In the genomic region with DNA sequence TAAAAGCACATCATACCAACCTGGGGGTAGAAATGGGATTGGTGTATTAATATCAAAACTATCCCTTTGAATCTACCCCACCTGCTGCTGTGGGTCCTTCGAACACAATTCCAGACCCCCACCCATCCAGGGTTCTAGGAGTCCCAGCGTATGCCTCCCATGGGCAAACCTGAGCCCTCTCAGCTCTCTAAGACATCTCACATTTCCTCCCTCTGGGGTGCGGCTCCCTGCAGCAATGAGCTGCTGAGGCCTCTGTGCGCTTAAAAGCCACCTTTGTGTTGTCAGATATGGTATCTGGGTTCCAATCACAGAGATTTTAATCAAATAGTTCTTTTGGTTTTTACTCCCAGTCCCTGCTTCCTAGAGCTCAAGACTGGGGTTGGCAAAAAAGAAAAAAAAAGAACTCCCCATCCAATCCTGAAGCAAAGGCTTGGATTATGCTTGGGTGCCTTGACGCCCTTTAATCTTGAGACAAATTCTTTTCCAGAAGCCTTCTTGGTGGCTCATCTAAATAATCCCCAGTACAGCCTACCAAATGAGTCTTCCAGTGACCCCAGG, we compare ENCODE assay signal across 28 cellular contexts. TPM values are rescaled to one million over a fixed set of nuclear protein-coding genes. Genes with fewer than 3 reads are reported as not detected.
DNase-seq lines count a peak whose midpoint lies in the region; ATAC-seq and TF ChIP-seq lines count a peak whose summit lies in the region.
"Had no signal": no experiment of that assay in that cellular context is flagged by ENCODE, and none has a peak within 500 bp of the region (broad histone marks: within the 10 kb centered on the region; RNA-seq: fewer than 3 reads in every experiment).

No MANE protein-coding gene starts in this region.

- no peak for TF ChIP-seq CTCF in right atrium auricular region (IDR thresholded peaks at IDR 0.05)
- no peak for TF ChIP-seq CTCF in OCI-LY7 (conservative IDR thresholded peaks at IDR 0.05; ENCODE audit: low read length)

- H3K27ac ChIP-seq in right atrium auricular region: no peak overlapping the region
- H3K27ac ChIP-seq in OCI-LY7 (ENCODE audit: low read depth, low read length, poor library complexity, severe bottlenecking): no peak overlapping the region
- H3K27ac ChIP-seq in mesendoderm (ENCODE audit: low read depth, low read length): peak overlapping the region; percentile 91
- H3K27ac ChIP-seq in right cardiac atrium (ENCODE audit: low read length): no peak overlapping the region
- H3K27ac ChIP-seq: adrenal gland, brain microvascular endothelial cell, foreskin keratinocyte, sigmoid colon, stomach, tibial nerve had no signal

- peak overlapping the region; percentile 93 for H2BK5ac ChIP-seq in mesendoderm (ENCODE audit: low read length)

- peak overlapping the region; percentile 70 for H3K56ac ChIP-seq in mesendoderm (ENCODE audit: low read length)

- peak; percentile 16 for DNase-seq in right atrium auricular region (ENCODE audit: low spot score)
- DNase-seq in Right ventricle myocardium inferior (ENCODE audit: missing footprints): no peak
- DNase-seq in OCI-LY7 (ENCODE audit: low spot score): no peak
- peak; percentile 68 for DNase-seq in mesendoderm
- DNase-seq in NCI-H2107 treated with DMSO at 0.1 percent for 48 hours (lab: John Stamatoyannopoulos, UW; ENCODE audit: unreplicated experiment): no peak
- no peak for DNase-seq in right cardiac atrium
- no peak for DNase-seq in MV-4-11 (lab: John Stamatoyannopoulos, UW)
- DNase-seq: activated CD4-positive, alpha-beta T cell treated with anti-CD3 and anti-CD28 coated beads for 4 hours; activated CD8-positive, alpha-beta memory T cell treated with anti-CD3 and anti-CD28 coated beads, Interleukin-2, amount 10 ng/mL, durations not matched to agents 7 days and 5 days; activated naive CD4-positive, alpha-beta T cell treated with Interleukin-2 at 50 U/mL for 16 hours; activated T-cell treated with anti-CD3 and anti-CD28 coated beads, Interleukin-2, amount 50 U/mL, for 72 hours; adrenal gland; BE2C; brain microvascular endothelial cell; DMS53; effector memory CD4-positive, alpha-beta T cell; hippocampal formation; MG63; mucosa of descending colon; NCI-H1417 treated with DMSO at 0.1 percent for 48 hours; NCI-H2107; NCI-H510A; sigmoid colon; stomach had no signal

- H3K36me3 ChIP-seq in right atrium auricular region: no peaks in the 10 kb centered on the region
- H3K36me3 ChIP-seq in OCI-LY7 (ENCODE audit: insufficient read depth, low read length): no peaks in the 10 kb centered on the region
- no peaks in the 10 kb centered on the region for H3K36me3 ChIP-seq in mesendoderm (ENCODE audit: control insufficient read depth, insufficient read depth, low read length)
- H3K36me3 ChIP-seq: adrenal gland, BE2C, brain microvascular endothelial cell, MG63, sigmoid colon, stomach, tibial nerve had no signal

- BruUV-seq in OCI-LY7 (replicated peaks; lab: Mats Ljungman, UMichigan): no TSS peak

- no peaks in the 10 kb centered on the region for H3K9me2 ChIP-seq in OCI-LY7 (ENCODE audit: insufficient read depth, low read length)

- no peak overlapping the region for H2BK120ac ChIP-seq in mesendoderm (ENCODE audit: low read depth, low read length)

- H3K4ac ChIP-seq in mesendoderm (ENCODE audit: low read depth, low read length): peak overlapping the region; percentile 85

- POLR2A ChIA-PET in OCI-LY7 (lab: Charles Lee): interaction anchor here (0.6 to 1.6 kb wide), 2 partner anchors 16 to 231 kb away, joined by 3 to 4 read pairs; no protein-coding TSS in a partner anchor

- H3K9ac ChIP-seq in mesendoderm (ENCODE audit: low read length): peak overlapping the region; percentile 29

- H3K27me3 ChIP-seq in right atrium auricular region (no peaks in the 10 kb centered on the region), mesendoderm (ENCODE audit: insufficient read depth, low read length, poor library complexity) (no peaks in the 10 kb centered on the region), right cardiac atrium (ENCODE audit: control insufficient read depth, insufficient read depth) (no peaks in the 10 kb centered on the region)
- H3K27me3 ChIP-seq: adrenal gland, BE2C, brain microvascular endothelial cell, foreskin keratinocyte, MG63, sigmoid colon, stomach, tibial nerve had no signal

- CTCF ChIA-PET in OCI-LY7 (lab: Charles Lee; ENCODE audit: unreplicated experiment): no interaction called here

- peak overlapping the region; percentile 42 for H3K4me2 ChIP-seq in OCI-LY7 (ENCODE audit: low read length)
- H3K4me2 ChIP-seq in mesendoderm (ENCODE audit: low read length): no peak overlapping the region

- H3K18ac ChIP-seq in mesendoderm (ENCODE audit: low read length): peak overlapping the region; percentile 90

- no peak overlapping the region for H4K8ac ChIP-seq in mesendoderm (ENCODE audit: low read depth, low read length)

- H2AFZ ChIP-seq in OCI-LY7 (ENCODE audit: low read length): no peak overlapping the region

- H3K23ac ChIP-seq in mesendoderm (ENCODE audit: low read length): peak overlapping the region; percentile 89

- no peak for ATAC-seq in Right ventricle myocardium inferior
- no peak for ATAC-seq in HG02759 (IDR thresholded peaks at IDR 0.05; ENCODE audit: unreplicated experiment)
- ATAC-seq in right cardiac atrium: no peak
- ATAC-seq: activated CD8-positive, alpha-beta memory T cell treated with anti-CD3 and anti-CD28 coated beads, Interleukin-2, amount 10 ng/mL, durations not matched to agents 7 days and 5 days; activated T-cell treated with anti-CD3 and anti-CD28 coated beads, Interleukin-2, amount 50 U/mL, for 72 hours; foreskin keratinocyte; K562 had no signal

- H3K4me1 ChIP-seq in right atrium auricular region: peaks cover 0 to 17% of the 10 kb centered on the region in 2 donors
- peaks cover 9% of the 10 kb centered on the region for H3K4me1 ChIP-seq in OCI-LY7 (ENCODE audit: insufficient read depth, low read length, poor library complexity, severe bottlenecking)
- peaks cover 12% of the 10 kb centered on the region for H3K4me1 ChIP-seq in mesendoderm (ENCODE audit: control insufficient read depth, low read depth, low read length)
- H3K4me1 ChIP-seq in right cardiac atrium (ENCODE audit: control insufficient read depth, insufficient read depth, low read length): no peaks in the 10 kb centered on the region
- H3K4me1 ChIP-seq: BE2C, sigmoid colon had no signal

- WGBS in mesendoderm (ENCODE audit: extremely low coverage, insufficient coverage, low lambda C conversion rate): no CpG with 5 or more reads among the region's 5 CpGs
- 84% methylated on average over 5 of the region's 5 CpGs for WGBS in right cardiac atrium

- H2AK5ac ChIP-seq in mesendoderm (ENCODE audit: low read length): no peak overlapping the region

- no peaks in the 10 kb centered on the region for H4K20me1 ChIP-seq in OCI-LY7 (ENCODE audit: insufficient read depth, low read length)

- no peaks in the 10 kb centered on the region for H3K79me2 ChIP-seq in OCI-LY7 (ENCODE audit: insufficient read depth, low read depth, low read length)
- H3K79me2 ChIP-seq in mesendoderm (ENCODE audit: control insufficient read depth, insufficient read depth, low read length): no peaks in the 10 kb centered on the region

- no peak overlapping the region for H4K5ac ChIP-seq in mesendoderm (ENCODE audit: low read length)

- intact Hi-C loops in Right ventricle myocardium inferior (cut with DNase I): no loop called here
- intact Hi-C loops in OCI-LY7 (cut with micrococcal nuclease; ENCODE audit: unreplicated experiment): no loop called here
- intact Hi-C loops in right cardiac atrium (cut with DNase I): no loop called here

- no peak overlapping the region for H2BK15ac ChIP-seq in mesendoderm (replicated peaks; ENCODE audit: low read depth)

- H3K9me3 ChIP-seq in right atrium auricular region (no peaks in the 10 kb centered on the region), OCI-LY7 (ENCODE audit: low read length) (no peaks in the 10 kb centered on the region), right cardiac atrium (ENCODE audit: control insufficient read depth, low read length) (no peaks in the 10 kb centered on the region)
- H3K9me3 ChIP-seq: adrenal gland, BE2C, MG63, mucosa of descending colon, sigmoid colon, stomach, tibial nerve had no signal

- H3K79me1 ChIP-seq in mesendoderm (ENCODE audit: low read length): no peaks in the 10 kb centered on the region

- H3K4me3 ChIP-seq in right atrium auricular region (no peak overlapping the region), OCI-LY7 (ENCODE audit: low read depth, low read length, poor library complexity, severe bottlenecking) (no peak overlapping the region), mesendoderm (ENCODE audit: low read length) (no peak overlapping the region), right cardiac atrium (ENCODE audit: low read length) (no peak overlapping the region)
- H3K4me3 ChIP-seq: adrenal gland, K562, MG63, mucosa of descending colon, sigmoid colon, stomach, tibial nerve had no signal

RNA-seq across cellular contexts. Expression of a gene that starts 37.5 kb away (rescaled TPM):
- 1 to 10 TPM; 6.7 to 6.8 TPM for total RNA-seq in right atrium auricular region
- total RNA-seq in Right ventricle myocardium inferior: 8.5 TPM
- total RNA-seq in OCI-LY7 (2014; rRNA removed; shearing (Covaris generic)): 12.7 and 22.8 TPM in 2 replicates
- 16.8 and 17.8 TPM in 2 replicates for total RNA-seq in OCI-LY7 (2022)
- 56.3 TPM for polyA plus RNA-seq in mesendoderm (2013, experiment 1 of 2)
- polyA plus RNA-seq in mesendoderm (2013, experiment 2 of 2): 58.8 TPM
- total RNA-seq in right cardiac atrium: 10 to 100 TPM in 1 of 4 donors, 1 to 10 TPM in 3; 5.5 to 10.6 (median 9.7) TPM
- 4.7 TPM for polyA plus RNA-seq in right cardiac atrium

Comparison
In these comparisons a context has a peak if more than half of its experiments do, and no peak if none do; other contexts are left out.
1. DNase-seq: peak in right atrium auricular region (single experiment) and mesendoderm (single experiment); none in Right ventricle myocardium inferior (single experiment), OCI-LY7 (single experiment), NCI-H2107 treated with DMSO at 0.1 percent for 48 hours (single experiment), right cardiac atrium (0 of 3) and MV-4-11 (single experiment).